8 cellular contexts compared by ENCODE assay signal in the genomic region with DNA sequence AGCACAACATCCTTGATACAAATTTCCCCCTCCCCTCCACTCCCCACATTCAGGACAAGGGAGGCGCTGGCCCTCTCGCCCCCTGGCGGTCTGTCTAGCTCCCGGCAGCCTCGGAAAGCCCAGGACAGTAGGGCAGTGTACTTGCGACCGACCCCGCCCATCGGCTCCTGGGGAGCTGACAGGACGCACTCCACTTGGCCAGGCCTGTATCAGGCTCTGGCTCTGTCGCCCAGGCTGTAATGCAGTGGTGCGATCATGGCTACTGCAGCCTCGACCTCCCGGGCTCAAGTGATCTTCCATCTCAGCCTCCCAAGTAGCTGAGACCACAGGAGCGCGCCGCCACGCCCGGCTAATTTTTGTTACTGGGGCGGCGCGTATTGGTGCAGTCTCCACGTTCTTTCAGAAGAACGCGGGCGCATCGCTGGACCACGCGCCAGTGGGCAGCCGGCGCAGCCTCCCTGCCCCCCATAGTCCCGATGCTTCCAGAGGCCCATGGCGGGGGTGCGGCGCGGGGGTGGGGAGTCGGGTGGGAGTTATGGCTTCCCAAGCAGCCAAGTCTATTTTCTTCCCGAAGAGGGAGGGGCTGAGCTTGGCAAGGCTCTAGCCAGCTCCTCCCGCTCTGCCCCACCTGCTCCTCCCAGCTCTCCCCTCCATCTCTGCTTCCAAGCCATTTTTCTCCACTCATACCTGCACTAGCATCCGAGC. TPM values are rescaled to one million over a fixed set of nuclear protein-coding genes. Genes with fewer than 3 reads are reported as not detected.
A peak's percentile ranks its signal among the peaks of the same experiment; 100 is the strongest.
DNase-seq lines count a peak whose midpoint lies in the region; ATAC-seq and TF ChIP-seq lines count a peak whose summit lies in the region.

No MANE protein-coding gene starts in this region.

- no peaks in the 10 kb centered on the region for H3K4me1 ChIP-seq in GM23338 (ENCODE audit: insufficient read depth)

- H3K36me3 Mint-ChIP-seq in GM23338 (ENCODE audit: low read depth), result no peaks in the 10 kb centered on the region
- no peaks in the 10 kb centered on the region for H3K36me3 Mint-ChIP-seq in chondrocyte (ENCODE audit: low read depth)

- ATAC-seq in GM23338, result peak; percentile 97

- no peaks in the 10 kb centered on the region for H3K9me2 ChIP-seq in GM23338 (ENCODE audit: insufficient read depth)

- DNase-seq in DMS 273 (lab: John Stamatoyannopoulos, UW; ENCODE audit: unreplicated experiment) (peak; percentile 89), GM23338 (ENCODE audit: low spot score) (peak; percentile 89), NCI-H1930 (lab: John Stamatoyannopoulos, UW) (peak; percentile 39 to 72), chondrocyte (ENCODE audit: low spot score) (peak; percentile 92), kidney tubule cell (ENCODE audit: low spot score) (peak; percentile 64), superior temporal gyrus (ENCODE audit: extremely low spot score) (no peak)
- peak; percentile 66 for DNase-seq in activated CD4-positive, CD25-positive, alpha-beta regulatory T cell treated with anti-CD3 and anti-CD28 coated beads, Interleukin-2, amount 50 U/mL, for 72 hours
- peak; percentile 52 to 57 for DNase-seq in stimulated activated CD4-positive, alpha-beta T cell treated with anti-CD3 and anti-CD28 coated beads, Interleukin-4, amount 100 ng/mL, for 48 hours (ENCODE audit: low read depth in 2 of 2)

- H3K27ac Mint-ChIP-seq in GM23338 (no peak overlapping the region), chondrocyte (ENCODE audit: unreplicated experiment) (no peak overlapping the region)

- H3F3A ChIP-seq in GM23338 (replicated peaks; ENCODE audit: low read depth), result no peaks in the 10 kb centered on the region

- no peaks in the 10 kb centered on the region for H3K36me3 ChIP-seq in GM23338 (ENCODE audit: insufficient read depth)

- H3K27me3 Mint-ChIP-seq in GM23338 (ENCODE audit: insufficient read depth, low read depth, poor library complexity) (peaks cover 2% of the 10 kb centered on the region), chondrocyte (ENCODE audit: low read depth) (no peaks in the 10 kb centered on the region)

- H4K20me1 ChIP-seq in GM23338 (replicated peaks; ENCODE audit: insufficient read depth), result no peaks in the 10 kb centered on the region

- H3K4me3 Mint-ChIP-seq in GM23338 (peak overlapping the region; percentile 65), chondrocyte (ENCODE audit: unreplicated experiment) (peak overlapping the region; percentile 57)

- H2AFZ ChIP-seq in GM23338, result peak overlapping the region; percentile 91

- peak overlapping the region; percentile 69 for H3K4me3 ChIP-seq in GM23338

- H3K9me3 Mint-ChIP-seq in GM23338, result no peaks in the 10 kb centered on the region
- H3K9me3 Mint-ChIP-seq in chondrocyte (ENCODE audit: low read depth), result peaks cover 8% of the 10 kb centered on the region

- H3K27me3 ChIP-seq in GM23338 (ENCODE audit: insufficient read depth), result no peaks in the 10 kb centered on the region

- no peaks in the 10 kb centered on the region for H3K4me1 Mint-ChIP-seq in GM23338
- H3K4me1 Mint-ChIP-seq in chondrocyte (ENCODE audit: low read depth), result no peaks in the 10 kb centered on the region

- peak overlapping the region; percentile 80 for H3K4me2 ChIP-seq in GM23338

- H3K27ac ChIP-seq in GM23338 (ENCODE audit: low read depth), result no peak overlapping the region

- H3K79me2 ChIP-seq in GM23338 (replicated peaks; ENCODE audit: insufficient read depth), result no peaks in the 10 kb centered on the region

- TF ChIP-seq CTCF in GM23338 (conservative IDR thresholded peaks at IDR 0.05; ENCODE audit: low read depth in 2 of 2), result peak; percentile 61 to 74
- peak; percentile 79 for TF ChIP-seq CTCF in chondrocyte (IDR thresholded peaks at IDR 0.05)

TF ChIP-seq in GM23338, 12 proteins besides CTCF, POLR2A, EP300 and RAD21 (continues in another document):
- TF ChIP-seq, protein P1, sequence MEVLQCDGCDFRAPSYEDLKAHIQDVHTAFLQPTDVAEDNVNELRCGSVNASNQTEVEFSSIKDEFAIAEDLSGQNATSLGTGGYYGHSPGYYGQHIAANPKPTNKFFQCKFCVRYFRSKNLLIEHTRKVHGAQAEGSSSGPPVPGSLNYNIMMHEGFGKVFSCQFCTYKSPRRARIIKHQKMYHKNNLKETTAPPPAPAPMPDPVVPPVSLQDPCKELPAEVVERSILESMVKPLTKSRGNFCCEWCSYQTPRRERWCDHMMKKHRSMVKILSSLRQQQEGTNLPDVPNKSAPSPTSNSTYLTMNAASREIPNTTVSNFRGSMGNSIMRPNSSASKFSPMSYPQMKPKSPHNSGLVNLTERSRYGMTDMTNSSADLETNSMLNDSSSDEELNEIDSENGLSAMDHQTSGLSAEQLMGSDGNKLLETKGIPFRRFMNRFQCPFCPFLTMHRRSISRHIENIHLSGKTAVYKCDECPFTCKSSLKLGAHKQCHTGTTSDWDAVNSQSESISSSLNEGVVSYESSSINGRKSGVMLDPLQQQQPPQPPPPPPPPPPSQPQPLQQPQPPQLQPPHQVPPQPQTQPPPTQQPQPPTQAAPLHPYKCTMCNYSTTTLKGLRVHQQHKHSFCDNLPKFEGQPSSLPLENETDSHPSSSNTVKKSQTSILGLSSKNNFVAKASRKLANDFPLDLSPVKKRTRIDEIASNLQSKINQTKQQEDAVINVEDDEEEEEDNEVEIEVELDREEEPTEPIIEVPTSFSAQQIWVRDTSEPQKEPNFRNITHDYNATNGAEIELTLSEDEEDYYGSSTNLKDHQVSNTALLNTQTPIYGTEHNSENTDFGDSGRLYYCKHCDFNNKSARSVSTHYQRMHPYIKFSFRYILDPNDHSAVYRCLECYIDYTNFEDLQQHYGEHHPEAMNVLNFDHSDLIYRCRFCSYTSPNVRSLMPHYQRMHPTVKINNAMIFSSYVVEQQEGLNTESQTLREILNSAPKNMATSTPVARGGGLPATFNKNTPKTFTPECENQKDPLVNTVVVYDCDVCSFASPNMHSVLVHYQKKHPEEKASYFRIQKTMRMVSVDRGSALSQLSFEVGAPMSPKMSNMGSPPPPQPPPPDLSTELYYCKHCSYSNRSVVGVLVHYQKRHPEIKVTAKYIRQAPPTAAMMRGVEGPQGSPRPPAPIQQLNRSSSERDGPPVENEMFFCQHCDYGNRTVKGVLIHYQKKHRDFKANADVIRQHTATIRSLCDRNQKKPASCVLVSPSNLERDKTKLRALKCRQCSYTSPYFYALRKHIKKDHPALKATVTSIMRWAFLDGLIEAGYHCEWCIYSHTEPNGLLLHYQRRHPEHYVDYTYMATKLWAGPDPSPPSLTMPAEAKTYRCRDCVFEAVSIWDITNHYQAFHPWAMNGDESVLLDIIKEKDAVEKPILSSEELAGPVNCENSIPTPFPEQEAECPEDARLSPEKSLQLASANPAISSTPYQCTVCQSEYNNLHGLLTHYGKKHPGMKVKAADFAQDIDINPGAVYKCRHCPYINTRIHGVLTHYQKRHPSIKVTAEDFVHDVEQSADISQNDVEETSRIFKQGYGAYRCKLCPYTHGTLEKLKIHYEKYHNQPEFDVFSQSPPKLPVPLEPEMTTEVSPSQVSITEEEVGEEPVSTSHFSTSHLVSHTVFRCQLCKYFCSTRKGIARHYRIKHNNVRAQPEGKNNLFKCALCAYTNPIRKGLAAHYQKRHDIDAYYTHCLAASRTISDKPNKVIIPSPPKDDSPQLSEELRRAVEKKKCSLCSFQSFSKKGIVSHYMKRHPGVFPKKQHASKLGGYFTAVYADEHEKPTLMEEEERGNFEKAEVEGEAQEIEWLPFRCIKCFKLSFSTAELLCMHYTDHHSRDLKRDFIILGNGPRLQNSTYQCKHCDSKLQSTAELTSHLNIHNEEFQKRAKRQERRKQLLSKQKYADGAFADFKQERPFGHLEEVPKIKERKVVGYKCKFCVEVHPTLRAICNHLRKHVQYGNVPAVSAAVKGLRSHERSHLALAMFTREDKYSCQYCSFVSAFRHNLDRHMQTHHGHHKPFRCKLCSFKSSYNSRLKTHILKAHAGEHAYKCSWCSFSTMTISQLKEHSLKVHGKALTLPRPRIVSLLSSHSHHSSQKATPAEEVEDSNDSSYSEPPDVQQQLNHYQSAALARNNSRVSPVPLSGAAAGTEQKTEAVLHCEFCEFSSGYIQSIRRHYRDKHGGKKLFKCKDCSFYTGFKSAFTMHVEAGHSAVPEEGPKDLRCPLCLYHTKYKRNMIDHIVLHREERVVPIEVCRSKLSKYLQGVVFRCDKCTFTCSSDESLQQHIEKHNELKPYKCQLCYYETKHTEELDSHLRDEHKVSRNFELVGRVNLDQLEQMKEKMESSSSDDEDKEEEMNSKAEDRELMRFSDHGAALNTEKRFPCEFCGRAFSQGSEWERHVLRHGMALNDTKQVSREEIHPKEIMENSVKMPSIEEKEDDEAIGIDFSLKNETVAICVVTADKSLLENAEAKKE (CRISPR knock-in tag; IDR thresholded peaks at IDR 0.05), result no peak
- no peak for TF ChIP-seq ZNF114 (CRISPR knock-in tag; IDR thresholded peaks at IDR 0.05)
- no peak for TF ChIP-seq ZNF331 (CRISPR knock-in tag; IDR thresholded peaks at IDR 0.05; ENCODE audit: low read depth)
- TF ChIP-seq STAT1 (IDR thresholded peaks at IDR 0.05; ENCODE audit: unreplicated experiment), result no peak
- TF ChIP-seq JUNB (IDR thresholded peaks at IDR 0.05; ENCODE audit: unreplicated experiment), result no peak
- TF ChIP-seq ETS1 (IDR thresholded peaks at IDR 0.05), result no peak

RNA-seq across cellular contexts. Expression of gene AKAP14, which starts 7.8 kb away (rescaled TPM):
- 2.5 TPM in 1 of 2 replicates, not detected in the other for total RNA-seq in GM23338 (2014; rRNA removed; shearing (Covaris generic))
- polyA plus RNA-seq in GM23338 (2016; fragmentation: Nextera tagmentation; extraction: Ambion mirVana), result 3.3 and 5.7 TPM in 2 replicates
- total RNA-seq in chondrocyte, result not detected in 3 replicates

RNA-seq across cellular contexts. Expression of gene NDUFA1, which starts 16.2 kb away (rescaled TPM):
- 29.1 and 33.2 TPM in 2 replicates for total RNA-seq in GM23338 (2014; rRNA removed; shearing (Covaris generic))
- 415 and 457 TPM in 2 replicates for polyA plus RNA-seq in GM23338 (2016; fragmentation: Nextera tagmentation; extraction: Ambion mirVana)
- 76.8 to 86.5 TPM (median 77.5 TPM) in 3 replicates for total RNA-seq in chondrocyte

RNA-seq across cellular contexts. Expression of gene RNF113A, which starts 16.3 kb away (rescaled TPM):
- total RNA-seq in GM23338 (2014; rRNA removed; shearing (Covaris generic)), result 10.2 and 10.9 TPM in 2 replicates
- polyA plus RNA-seq in GM23338 (2016; fragmentation: Nextera tagmentation; extraction: Ambion mirVana), result 20.3 and 23.3 TPM in 2 replicates
- total RNA-seq in chondrocyte, result 12.7 to 17.4 TPM (median 14.8 TPM) in 3 replicates

RNA-seq across cellular contexts. Expression of gene UPF3B, which starts 35.1 kb away (rescaled TPM):
- 9.4 and 11.5 TPM in 2 replicates for total RNA-seq in GM23338 (2014; rRNA removed; shearing (Covaris generic))
- 52.8 and 62.0 TPM in 2 replicates for polyA plus RNA-seq in GM23338 (2016; fragmentation: Nextera tagmentation; extraction: Ambion mirVana)
- total RNA-seq in chondrocyte, result 6.3 to 7.8 TPM (median 7.2 TPM) in 3 replicates

RNA-seq across cellular contexts. Expression of gene NKAP, which starts 55.7 kb away (rescaled TPM):
- 4.8 and 6.8 TPM in 2 replicates for total RNA-seq in GM23338 (2014; rRNA removed; shearing (Covaris generic))
- polyA plus RNA-seq in GM23338 (2016; fragmentation: Nextera tagmentation; extraction: Ambion mirVana), result 10.4 and 11.6 TPM in 2 replicates
- total RNA-seq in chondrocyte, result 6.4 to 9.8 TPM (median 6.7 TPM) in 3 replicates
